In the genomic region with DNA sequence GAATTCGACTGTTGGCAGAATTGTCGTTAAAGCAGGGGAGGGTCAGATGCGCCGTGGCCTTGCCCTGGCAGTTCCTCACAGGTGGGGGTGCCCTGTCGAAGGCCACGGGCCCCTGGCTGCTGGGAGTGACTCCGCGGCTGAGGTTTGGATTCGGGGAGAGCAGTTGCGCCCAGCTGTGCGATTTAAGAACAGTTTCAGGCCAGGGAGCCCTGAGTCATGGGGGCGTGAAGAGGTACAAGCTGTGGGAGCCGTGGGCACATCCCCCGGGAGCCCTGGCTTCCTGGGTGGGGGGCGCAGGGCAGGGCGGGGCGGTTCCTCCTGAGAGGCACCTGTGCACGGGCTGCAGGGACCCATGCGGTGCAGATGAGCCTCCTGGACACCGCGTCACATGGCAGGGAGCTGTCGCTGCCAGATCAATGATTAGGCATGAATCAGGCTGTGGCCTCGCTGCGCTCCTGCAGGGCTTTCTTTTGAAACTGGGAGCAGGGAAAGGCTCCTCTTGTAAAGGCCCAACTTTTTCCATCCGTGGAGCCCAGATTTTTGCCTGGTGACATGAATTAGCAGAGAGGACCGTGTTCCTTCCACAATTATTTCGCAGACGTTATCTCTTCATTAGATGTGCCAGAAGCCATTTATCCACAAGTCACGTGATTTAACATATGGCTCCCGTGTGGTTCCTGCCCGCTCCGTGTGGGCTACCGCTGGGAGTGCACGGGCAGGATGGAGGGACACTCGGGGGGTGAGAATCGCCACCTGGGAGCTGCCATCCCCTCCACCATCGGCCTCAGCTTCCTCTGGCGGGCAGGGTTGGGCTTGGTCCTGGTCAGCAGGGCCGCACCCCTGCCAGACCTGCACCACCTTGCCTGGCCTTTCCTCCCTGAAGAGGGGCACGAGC, we compare ENCODE assay signal across 8 cellular contexts. TPM values are rescaled to one million over a fixed set of nuclear protein-coding genes. Genes with fewer than 3 reads are reported as not detected.
DNase-seq lines count a peak whose midpoint lies in the region; ATAC-seq and TF ChIP-seq lines count a peak whose summit lies in the region.

No MANE protein-coding gene starts in this region.

- peak overlapping the region; percentile 61 for H3K9ac ChIP-seq in HUES6 (ENCODE audit: low read length)

- peaks cover 13% of the 10 kb centered on the region for H3K27me3 ChIP-seq in HUES6 (ENCODE audit: control insufficient read depth, insufficient read depth, low read length)
- no peaks in the 10 kb centered on the region for H3K27me3 ChIP-seq in WERI-Rb-1 (ENCODE audit: insufficient read depth, low read depth, severe bottlenecking)

- TF ChIP-seq CTCF in WERI-Rb-1 (IDR thresholded peaks at IDR 0.05; ENCODE audit: low read depth, low read length) = no peak
- TF ChIP-seq CTCF in mesothelial cell of epicardium (IDR thresholded peaks at IDR 0.05; ENCODE audit: unreplicated experiment) = no peak
- peak; percentile 37 for TF ChIP-seq CTCF in type B pancreatic cell (conservative IDR thresholded peaks at IDR 0.05)

- H3K27ac ChIP-seq in HUES6 (ENCODE audit: low read depth, low read length) (no peak overlapping the region), WERI-Rb-1 (peak overlapping the region; percentile 94)

- H3K4me3 Mint-ChIP-seq in mesothelial cell of epicardium = peak overlapping the region; percentile 88
- peak overlapping the region; percentile 94 for H3K4me3 Mint-ChIP-seq in type B pancreatic cell

- H3K4me1 ChIP-seq in HUES6 (ENCODE audit: control insufficient read depth, insufficient read depth, low read length) = peaks cover 26% of the 10 kb centered on the region; the same call in 1 of the 2 replicates

- no peaks in the 10 kb centered on the region for H3K9me3 ChIP-seq in HUES6 (ENCODE audit: control insufficient read depth, insufficient read depth, low read depth, low read length)
- H3K9me3 ChIP-seq in WERI-Rb-1 (ENCODE audit: severe bottlenecking) = no peaks in the 10 kb centered on the region

- no peak for ATAC-seq in Right ventricle myocardium inferior

- H3K36me3 Mint-ChIP-seq in mesothelial cell of epicardium = no peaks in the 10 kb centered on the region
- H3K36me3 Mint-ChIP-seq in type B pancreatic cell = no peaks in the 10 kb centered on the region

- H3K27ac Mint-ChIP-seq in mesothelial cell of epicardium (peak overlapping the region; percentile 96), type B pancreatic cell (peak overlapping the region; percentile 93)

- intact Hi-C loops in Right ventricle myocardium inferior (cut with DNase I) = loop anchor here (2.0 to 5.0 kb wide), 2 partner anchors 23 to 239 kb away; no protein-coding TSS in a partner anchor
- intact Hi-C loops in cardiac septum (cut with DNase I) = loop anchor here (5.0 kb wide), 2 partner anchors 119 to 234 kb away; no protein-coding TSS in a partner anchor

- peak overlapping the region; percentile 71 for H3K4me3 ChIP-seq in HUES6 (ENCODE audit: low read depth, low read length)
- H3K4me3 ChIP-seq in WERI-Rb-1 (ENCODE audit: low read depth, low read length) = peak overlapping the region; percentile 62

- peak; percentile 74 for DNase-seq in Right ventricle myocardium inferior (ENCODE audit: missing footprints)
- DNase-seq in cardiac septum (ENCODE audit: low spot score) = no peak
- DNase-seq in WERI-Rb-1 = peak; percentile 66
- DNase-seq in effector CD4-positive, alpha-beta T cell = peak; percentile 23
- DNase-seq in mesothelial cell of epicardium (ENCODE audit: low spot score in 2 of 2, unreplicated experiment in 2 of 2) = no peak
- DNase-seq in type B pancreatic cell (ENCODE audit: extremely low spot score, unreplicated experiment) = no peak
- DNase-seq in pons (ENCODE audit: low spot score) = no peak

- H3K36me3 ChIP-seq in HUES6 (ENCODE audit: control insufficient read depth, insufficient read depth, low read length) = no peaks in the 10 kb centered on the region
- H3K36me3 ChIP-seq in WERI-Rb-1 = peaks cover 26% of the 10 kb centered on the region

- peaks cover 31% of the 10 kb centered on the region for H3K4me1 Mint-ChIP-seq in mesothelial cell of epicardium
- peaks cover 7% of the 10 kb centered on the region for H3K4me1 Mint-ChIP-seq in type B pancreatic cell (ENCODE audit: unreplicated experiment)

- no peaks in the 10 kb centered on the region for H3K9me3 Mint-ChIP-seq in mesothelial cell of epicardium
- H3K9me3 Mint-ChIP-seq in type B pancreatic cell = no peaks in the 10 kb centered on the region

- H3K27me3 Mint-ChIP-seq in mesothelial cell of epicardium (ENCODE audit: low read depth) (no peaks in the 10 kb centered on the region), type B pancreatic cell (no peaks in the 10 kb centered on the region)

RNA-seq across cellular contexts. Expression of gene PWWP2B, which starts 0.9 kb away (rescaled TPM):
- total RNA-seq in Right ventricle myocardium inferior = 22.3 TPM
- 14.3 TPM for total RNA-seq in cardiac septum
- 23.9 to 24.7 TPM (median 24.2 TPM) in 3 replicates for total RNA-seq in mesothelial cell of epicardium
- 22.6 and 41.4 TPM in 2 replicates for total RNA-seq in type B pancreatic cell (ENCODE audit: low replicate concordance)

Comparison
In these comparisons a context has a peak if more than half of its experiments do, and no peak if none do; other contexts are left out.
1. DNase-seq: peak in Right ventricle myocardium inferior (single experiment), WERI-Rb-1 (single experiment) and effector CD4-positive, alpha-beta T cell (single experiment); none in cardiac septum (single experiment), mesothelial cell of epicardium (0 of 2), type B pancreatic cell (single experiment) and pons (single experiment).